8 cellular contexts compared by ENCODE assay signal in the genomic region with DNA sequence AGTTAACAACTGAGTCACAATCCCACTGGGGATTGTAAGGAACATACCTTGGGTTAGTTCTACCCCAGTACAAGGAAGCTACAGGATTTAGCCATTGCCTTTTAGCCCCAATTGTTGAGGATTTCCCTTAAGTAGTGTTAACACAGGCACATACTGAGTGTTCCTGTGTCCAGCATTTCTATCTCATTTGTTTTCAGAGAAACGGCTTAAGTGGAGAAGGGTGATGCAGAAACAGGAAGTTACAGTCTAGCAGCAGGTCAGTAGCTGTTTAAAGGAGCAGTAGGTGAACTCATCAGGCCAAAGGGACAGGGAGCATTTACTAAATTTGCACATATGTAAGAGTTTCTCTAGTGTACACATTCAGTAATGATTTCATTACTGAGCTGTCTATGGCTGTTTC.
DNase-seq lines count a peak whose midpoint lies in the region; ATAC-seq and TF ChIP-seq lines count a peak whose summit lies in the region.

No MANE protein-coding gene starts in this region.

- TF ChIP-seq CTCF in fibroblast of the aortic adventitia (IDR thresholded peaks at IDR 0.05; ENCODE audit: insufficient read depth, low read length) = no peak

- no peak overlapping the region for H3K4me3 ChIP-seq in fibroblast of the aortic adventitia (ENCODE audit: low read depth, low read length)

- DNase-seq in NCI-H2029 (lab: John Stamatoyannopoulos, UW) (peak; percentile 35), fibroblast of the aortic adventitia (ENCODE audit: low read depth) (peak; percentile 17), SK-N-DZ (ENCODE audit: low spot score) (no peak), left colon (no peak), superior temporal gyrus (ENCODE audit: extremely low spot score) (no peak), cortex of kidney (lab: John Stamatoyannopoulos, UW) (no peak)

- ATAC-seq in GM18511 (IDR thresholded peaks at IDR 0.05; ENCODE audit: unreplicated experiment) = peak; percentile 47
- ATAC-seq in HG02588 (IDR thresholded peaks at IDR 0.05; ENCODE audit: unreplicated experiment) = peak; percentile 35
- ATAC-seq in left colon = no peak

- intact Hi-C loops in left colon (cut with DNase I, micrococcal nuclease) = no loop called here

Comparison
In these comparisons a context has a peak if more than half of its experiments do, and no peak if none do; other contexts are left out.
1. DNase-seq: peak in NCI-H2029 (single experiment) and fibroblast of the aortic adventitia (single experiment); none in SK-N-DZ (single experiment), left colon (0 of 2), superior temporal gyrus (single experiment) and cortex of kidney (single experiment).